Comparison of ENCODE assay signal across 14 cellular contexts in the genomic region with DNA sequence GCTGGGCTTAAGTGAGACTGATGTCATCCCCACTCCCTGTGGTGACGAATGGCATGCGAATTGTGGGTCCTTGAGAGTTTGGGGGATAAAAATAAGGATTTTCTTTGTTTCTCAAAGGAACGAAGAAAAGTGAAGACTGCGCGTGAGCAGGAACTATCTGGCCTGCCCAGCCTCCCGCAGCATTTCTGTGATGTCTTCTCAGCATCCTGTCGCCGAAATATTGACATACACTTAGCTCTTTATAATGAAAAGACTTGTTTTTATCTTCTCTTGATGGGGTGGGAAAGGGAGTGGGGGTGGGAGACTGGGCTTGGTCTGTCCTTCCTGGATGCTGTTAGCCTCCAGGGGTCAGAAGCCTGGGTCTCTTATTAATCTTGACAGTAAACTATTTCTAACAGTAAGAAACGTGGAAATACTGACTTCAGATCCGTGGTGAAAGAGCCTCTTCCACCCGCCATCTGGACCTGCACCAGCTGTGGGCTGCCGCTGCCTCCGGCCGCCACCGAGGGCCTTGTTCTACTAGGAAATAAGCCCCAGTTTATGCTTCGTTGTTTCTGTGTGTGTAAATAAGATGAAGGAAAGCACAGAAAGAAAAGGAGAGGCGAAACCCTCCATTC.
DNase-seq lines count a peak whose midpoint lies in the region; ATAC-seq and TF ChIP-seq lines count a peak whose summit lies in the region.
"Had no signal": no experiment of that assay in that cellular context is flagged by ENCODE, and none has a peak within 500 bp of the region (broad histone marks: within the 10 kb centered on the region; RNA-seq: fewer than 3 reads in every experiment).

No MANE protein-coding gene starts in this region.

- H3K4me1 Mint-ChIP-seq in chondrocyte (ENCODE audit: low read depth) (peaks cover 44% of the 10 kb centered on the region), progenitor cell of endocrine pancreas (ENCODE audit: low read depth) (peaks cover 32% of the 10 kb centered on the region), type B pancreatic cell (ENCODE audit: unreplicated experiment) (peaks cover 60% of the 10 kb centered on the region)

- DNase-seq in chondrocyte (ENCODE audit: low spot score), result no peak
- DNase-seq in right atrium auricular region (ENCODE audit: low spot score), result no peak
- no peak for DNase-seq in progenitor cell of endocrine pancreas (ENCODE audit: low spot score, unreplicated experiment)
- DNase-seq in type B pancreatic cell (ENCODE audit: extremely low spot score, unreplicated experiment), result no peak
- no peak for DNase-seq in posterior vena cava (ENCODE audit: low spot score)
- no peak for DNase-seq in NCI-H1417 treated with DMSO at 0.1 percent for 48 hours (lab: John Stamatoyannopoulos, UW)
- DNase-seq: CD4-positive, CD25-positive, alpha-beta regulatory T cell; foreskin keratinocyte; NCI-H2081 treated with DMSO at 0.1 percent for 48 hours; NK-92 treated with Interleukin-12 subunit alpha and Interleukin-12 subunit beta, amount 100 ng/mL, for 24 hours; SK-N-SH had no signal

- peaks cover 0 to 88% of the 10 kb centered on the region in 2 donors for H3K4me1 ChIP-seq in right atrium auricular region
- H3K4me1 ChIP-seq: foreskin keratinocyte had no signal

- H3K27ac Mint-ChIP-seq in chondrocyte (ENCODE audit: unreplicated experiment) (peak overlapping the region; percentile 91), progenitor cell of endocrine pancreas (peak overlapping the region; percentile 87), type B pancreatic cell (peak overlapping the region; percentile 61)
- H3K27ac Mint-ChIP-seq: activated naive CD8-positive, alpha-beta T cell; CD4-positive, CD25-positive, alpha-beta regulatory T cell had no signal

- TF ChIP-seq CTCF in chondrocyte (IDR thresholded peaks at IDR 0.05), result no peak
- TF ChIP-seq CTCF in right atrium auricular region (IDR thresholded peaks at IDR 0.05), result no peak
- TF ChIP-seq CTCF in progenitor cell of endocrine pancreas (IDR thresholded peaks at IDR 0.05; ENCODE audit: unreplicated experiment), result no peak
- TF ChIP-seq CTCF in type B pancreatic cell (conservative IDR thresholded peaks at IDR 0.05), result no peak

- peaks cover 56% of the 10 kb centered on the region for H3K36me3 ChIP-seq in right atrium auricular region

- no peaks in the 10 kb centered on the region for H3K27me3 ChIP-seq in right atrium auricular region
- H3K27me3 ChIP-seq: foreskin keratinocyte had no signal

- no peak for ATAC-seq in activated CD4-positive, CD25-positive, alpha-beta regulatory T cell treated with anti-CD3 and anti-CD28 coated beads, Interleukin-2, amount 50 U/mL, for 24 hours

- no peaks in the 10 kb centered on the region for H3K9me3 ChIP-seq in right atrium auricular region
- H3K9me3 ChIP-seq: SK-N-SH had no signal

- H3K27ac ChIP-seq in right atrium auricular region, result peak overlapping the region; percentile 52 to 72
- H3K27ac ChIP-seq: foreskin keratinocyte, KMS-11 had no signal

- intact Hi-C loops in posterior vena cava (cut with DNase I), result no loop called here

- no peaks in the 10 kb centered on the region for H3K9me3 Mint-ChIP-seq in chondrocyte (ENCODE audit: low read depth)
- H3K9me3 Mint-ChIP-seq in progenitor cell of endocrine pancreas (ENCODE audit: low read depth), result no peaks in the 10 kb centered on the region
- H3K9me3 Mint-ChIP-seq in type B pancreatic cell, result no peaks in the 10 kb centered on the region
- H3K9me3 Mint-ChIP-seq: CD4-positive, CD25-positive, alpha-beta regulatory T cell had no signal

- H3K4me3 Mint-ChIP-seq in chondrocyte (ENCODE audit: unreplicated experiment) (no peak overlapping the region), progenitor cell of endocrine pancreas (ENCODE audit: low read depth) (no peak overlapping the region), type B pancreatic cell (peak overlapping the region; percentile 5)
- H3K4me3 Mint-ChIP-seq: activated naive CD8-positive, alpha-beta T cell; CD4-positive, CD25-positive, alpha-beta regulatory T cell had no signal

- H3K36me3 Mint-ChIP-seq in chondrocyte (ENCODE audit: low read depth) (peaks cover 37% of the 10 kb centered on the region), progenitor cell of endocrine pancreas (ENCODE audit: insufficient read depth) (peaks cover 14% of the 10 kb centered on the region), type B pancreatic cell (peaks cover 44% of the 10 kb centered on the region)

- no peak overlapping the region for H3K4me3 ChIP-seq in right atrium auricular region

- no peaks in the 10 kb centered on the region for H3K27me3 Mint-ChIP-seq in chondrocyte (ENCODE audit: low read depth)
- no peaks in the 10 kb centered on the region for H3K27me3 Mint-ChIP-seq in progenitor cell of endocrine pancreas
- no peaks in the 10 kb centered on the region for H3K27me3 Mint-ChIP-seq in type B pancreatic cell
- H3K27me3 Mint-ChIP-seq: activated naive CD8-positive, alpha-beta T cell; CD4-positive, CD25-positive, alpha-beta regulatory T cell had no signal
